24 cellular contexts compared by ENCODE assay signal in genomic region chr2:48109491-48110204, GRCh38.
DNase-seq lines count a peak whose midpoint lies in the region; ATAC-seq and TF ChIP-seq lines count a peak whose summit lies in the region.
"Had no signal": no experiment of that assay in that cellular context is flagged by ENCODE, and none has a peak within 500 bp of the region (broad histone marks: within the 10 kb centered on the region; RNA-seq: fewer than 3 reads in every experiment).

No MANE protein-coding gene starts in this region.

- H3K27me3 ChIP-seq in HL-60 (ENCODE audit: insufficient read depth, poor library complexity, severe bottlenecking) (no peaks in the 10 kb centered on the region), PC-3 (ENCODE audit: low read length) (no peaks in the 10 kb centered on the region), hepatocyte (no peaks in the 10 kb centered on the region), Karpas-422 (ENCODE audit: low read length) (0 out of 2 replicates have a peak, but pooled peaks cover 3% of the 10 kb centered on the region), tibial artery (no peaks in the 10 kb centered on the region)
- H3K27me3 ChIP-seq: breast epithelium, spleen had no signal

- WGBS in hepatocyte (ENCODE audit: low lambda C conversion rate, missing lambda C conversion rate) = 75% methylated on average over 4 of the region's 4 CpGs

- CTCF ChIA-PET in PC-3 (lab: Charles Lee) = no interaction called here

- peaks cover 71% of the 10 kb centered on the region for H3K4me1 ChIP-seq in PC-3 (ENCODE audit: insufficient read depth, low read length)
- H3K4me1 ChIP-seq in hepatocyte (ENCODE audit: insufficient read depth) = peaks cover 34% of the 10 kb centered on the region
- H3K4me1 ChIP-seq in Karpas-422 (ENCODE audit: low read length) = peaks cover 34% of the 10 kb centered on the region
- peaks cover 0 to 26% (median 16%) of the 10 kb centered on the region in 4 donors for H3K4me1 ChIP-seq in tibial artery

- H3K36me3 ChIP-seq in PC-3 (ENCODE audit: low read depth, low read length) (no peaks in the 10 kb centered on the region), hepatocyte (replicated peaks; ENCODE audit: insufficient read depth, low read depth) (no peaks in the 10 kb centered on the region), Karpas-422 (ENCODE audit: insufficient read depth, low read length) (no peaks in the 10 kb centered on the region), tibial artery (no peaks in the 10 kb centered on the region)
- H3K36me3 ChIP-seq: breast epithelium, spleen had no signal

- H3F3A ChIP-seq in PC-3 (ENCODE audit: low read length, unreplicated experiment) = peaks cover 5% of the 10 kb centered on the region

- H3K79me2 ChIP-seq in PC-3 (ENCODE audit: low read length) = no peaks in the 10 kb centered on the region
- H3K79me2 ChIP-seq in hepatocyte = no peaks in the 10 kb centered on the region
- H3K79me2 ChIP-seq in Karpas-422 (ENCODE audit: low read length) = no peaks in the 10 kb centered on the region

- ATAC-seq in PC-3 (no peak), HG03108 (IDR thresholded peaks at IDR 0.05; ENCODE audit: unreplicated experiment) (no peak)
- ATAC-seq: activated CD4-positive, alpha-beta T cell treated with anti-CD3 and anti-CD28 coated beads for 36 hours; GM12878; right cardiac atrium; stimulated activated naive CD8-positive, alpha-beta T cell treated with anti-CD3 and anti-CD28 coated beads, Interleukin-15, Interleukin-2, amounts not matched to agents 100 U/mL and 50 U/mL, for 24 hours had no signal

- intact Hi-C loops in PC-3 (cut with micrococcal nuclease) (no loop called here), tibial artery (cut with DNase I; ENCODE audit: low total_unique reads) (loop anchor here (5.0 to 10.0 kb wide), 3 partner anchors 205 to 345 kb away; partner anchors contain the start of gene FBXO11)

- no peak for TF ChIP-seq CTCF in HL-60 (IDR thresholded peaks at IDR 0.05; ENCODE audit: insufficient read depth, low read length)
- no peak for TF ChIP-seq CTCF in PC-3 (conservative IDR thresholded peaks at IDR 0.05; ENCODE audit: low read depth, low read length)
- TF ChIP-seq CTCF in hepatocyte (IDR thresholded peaks at IDR 0.05; ENCODE audit: poor library complexity) = no peak
- no peak for TF ChIP-seq CTCF in tibial artery (IDR thresholded peaks at IDR 0.05)

- DNase-seq in CD1c-positive myeloid dendritic cell (ENCODE audit: extremely low spot score) (peak; percentile 33), HL-60 (ENCODE audit: low read depth in 1 of 2, low spot score in 1 of 2) (peak; percentile 33 to 38), PC-3 (peak; percentile 31), hepatocyte (ENCODE audit: low spot score) (no peak), Karpas-422 (no peak), tibial artery (no peak)
- DNase-seq: ACHN; activated CD4-positive, alpha-beta T cell treated with anti-CD3 and anti-CD28 coated beads for 36 hours; activated CD8-positive, alpha-beta memory T cell treated with anti-CD3 and anti-CD28 coated beads for 24 hours; activated T-cell treated with anti-CD3 and anti-CD28 coated beads for 4 hours; CD8-positive, alpha-beta memory T cell; DMS153; H7; NCI-H1105; NCI-H187; NCI-H446 treated with DMSO at 0.1 percent for 48 hours; NCI-H82; right cardiac atrium; spleen; stimulated activated CD4-positive, alpha-beta T cell treated with anti-CD3 and anti-CD28 coated beads, Interleukin-2, amount 100 ng/mL, for 24 hours; stimulated activated naive CD8-positive, alpha-beta T cell treated with anti-CD3 and anti-CD28 coated beads, Interleukin-15, Interleukin-2, amounts not matched to agents 100 U/mL and 50 U/mL, for 24 hours had no signal

- H3K27ac ChIP-seq in HL-60 (replicated peaks) (peak overlapping the region; percentile 32; the same call in 1 of the 2 replicates), PC-3 (ENCODE audit: low read length) (peak overlapping the region; percentile 90), hepatocyte (peak overlapping the region; percentile 36), Karpas-422 (ENCODE audit: low read length) (no peak overlapping the region), tibial artery (no peak overlapping the region)
- H3K27ac ChIP-seq: breast epithelium had no signal

- H3K4me2 ChIP-seq in PC-3 (ENCODE audit: low read length) (peak overlapping the region; percentile 84; the same call in 1 of the 2 replicates), hepatocyte (no peak overlapping the region), Karpas-422 (ENCODE audit: low read depth, low read length, poor library complexity, severe bottlenecking) (no peak overlapping the region)

- no TSS peak for BruUV-seq in PC-3 (replicated peaks; lab: Mats Ljungman, UMichigan)

- H3K9ac ChIP-seq in PC-3 (ENCODE audit: low read length) = peak overlapping the region; percentile 91
- H3K9ac ChIP-seq in Karpas-422 (ENCODE audit: low read length) = no peak overlapping the region

- H3K9me2 ChIP-seq in PC-3 (replicated peaks; ENCODE audit: low read length) (no peaks in the 10 kb centered on the region), hepatocyte (replicated peaks; ENCODE audit: insufficient read depth) (no peaks in the 10 kb centered on the region), Karpas-422 (replicated peaks; ENCODE audit: insufficient read depth, low read length) (no peaks in the 10 kb centered on the region)

- H3K4me3 ChIP-seq in HL-60 (replicated peaks; ENCODE audit: insufficient read depth, low read length) (no peak overlapping the region), PC-3 (ENCODE audit: low read length) (no peak overlapping the region), hepatocyte (no peak overlapping the region), Karpas-422 (ENCODE audit: low read length) (no peak overlapping the region), tibial artery (no peak overlapping the region)
- H3K4me3 ChIP-seq: breast epithelium, GM12878, spleen had no signal

- H3K9me3 ChIP-seq in PC-3 (ENCODE audit: low read length) = no peaks in the 10 kb centered on the region
- H3K9me3 ChIP-seq in hepatocyte (ENCODE audit: low read depth) = no peaks in the 10 kb centered on the region
- no peaks in the 10 kb centered on the region for H3K9me3 ChIP-seq in Karpas-422 (ENCODE audit: low read length)
- no peaks in the 10 kb centered on the region for H3K9me3 ChIP-seq in tibial artery
- H3K9me3 ChIP-seq: breast epithelium, spleen had no signal

- H4K20me1 ChIP-seq in PC-3 (ENCODE audit: low read length) (no peaks in the 10 kb centered on the region), hepatocyte (ENCODE audit: insufficient read depth, poor library complexity, severe bottlenecking) (no peaks in the 10 kb centered on the region), Karpas-422 (ENCODE audit: insufficient read depth, low read depth, low read length) (no peaks in the 10 kb centered on the region)

- H2AFZ ChIP-seq in PC-3 (ENCODE audit: low read length) = no peak overlapping the region
- H2AFZ ChIP-seq in hepatocyte = no peak overlapping the region
- no peak overlapping the region for H2AFZ ChIP-seq in Karpas-422 (ENCODE audit: low read length)

- POLR2A ChIA-PET in PC-3 (lab: Charles Lee; ENCODE audit: unreplicated experiment) = interaction anchor here (0.6 kb wide), 1 partner anchor 310 kb away, joined by 5 read pairs; no protein-coding TSS in a partner anchor

Comparison
In these comparisons a context has a peak if more than half of its experiments do, and no peak if none do; other contexts are left out.
1. DNase-seq: peak in CD1c-positive myeloid dendritic cell (single experiment), HL-60 (2 of 2) and PC-3 (single experiment); none in hepatocyte (single experiment), Karpas-422 (single experiment) and tibial artery (0 of 2).
2. H3K27ac ChIP-seq: peak in HL-60 (single experiment), PC-3 (single experiment) and hepatocyte (single experiment); none in Karpas-422 (single experiment) and tibial artery (0 of 2).